Comparison of ENCODE assay signal across 9 cellular contexts in genomic region chr19:51687791-51688664, GRCh38. TPM values are rescaled to one million over a fixed set of nuclear protein-coding genes. Genes with fewer than 3 reads are reported as not detected.
DNase-seq lines count a peak whose midpoint lies in the region; ATAC-seq and TF ChIP-seq lines count a peak whose summit lies in the region.
"Had no signal": no experiment of that assay in that cellular context is flagged by ENCODE, and none has a peak within 500 bp of the region (broad histone marks: within the 10 kb centered on the region; RNA-seq: fewer than 3 reads in every experiment).

No MANE protein-coding gene starts in this region.

- dilution Hi-C loops in mammary epithelial cell (cut with HindIII; ENCODE audit: low sequenced_read_pairs), result no loop called here

- peaks cover 21% of the 10 kb centered on the region for H3K4me1 ChIP-seq in mammary epithelial cell (ENCODE audit: insufficient read depth, low read length)

- intact Hi-C loops in mammary epithelial cell (cut with micrococcal nuclease), result loop anchor here (1.0 to 2.0 kb wide), 3 partner anchors 16 to 63 kb away; partner anchors contain the start of gene FPR1

- in situ Hi-C loops in mammary epithelial cell (cut with MboI; ENCODE audit: low sequenced_read_pairs in 2 of 2), result no loop called here

- whole genome bisulfite sequencing in mammary epithelial cell (ENCODE audit: low coverage, missing lambda C conversion rate), result 1% methylated on average over 10 of the region's 22 CpGs

- TSS peak; percentile 48 for BruUV-seq in mammary epithelial cell (replicated peaks; lab: Mats Ljungman, UMichigan)

- H3K27me3 ChIP-seq in mammary epithelial cell (ENCODE audit: insufficient read depth, low read length), result no peaks in the 10 kb centered on the region

- DNase-seq in ELR (ENCODE audit: low read depth), result peak; percentile 81
- DNase-seq in NCI-H748 (lab: John Stamatoyannopoulos, UW; ENCODE audit: unreplicated experiment), result peak; percentile 62
- peak; percentile 70 for DNase-seq in mammary epithelial cell
- DNase-seq in inferior parietal cortex (ENCODE audit: extremely low spot score), result peak; percentile 29
- no peak for DNase-seq in skeletal muscle cell (ENCODE audit: low read depth)
- no peak for DNase-seq in HuH-7.5 (ENCODE audit: low spot score)
- DNase-seq in NCI-H187 treated with DMSO at 0.1 percent for 48 hours (lab: John Stamatoyannopoulos, UW), result no peak

- H3K36me3 ChIP-seq in mammary epithelial cell (ENCODE audit: insufficient read depth, low read length), result no peaks in the 10 kb centered on the region

- H3K79me2 ChIP-seq in mammary epithelial cell (ENCODE audit: insufficient read depth, low read length), result peaks cover 54% of the 10 kb centered on the region

- H3K4me2 ChIP-seq in mammary epithelial cell (ENCODE audit: insufficient read depth, low read depth, low read length), result peak overlapping the region; percentile 75

- no peaks in the 10 kb centered on the region for H4K20me1 ChIP-seq in mammary epithelial cell (ENCODE audit: insufficient read depth, low read length)

- peak overlapping the region; percentile 74 for H3K9ac ChIP-seq in mammary epithelial cell (ENCODE audit: insufficient read depth, low read length)

- H3K27ac ChIP-seq in mammary epithelial cell (ENCODE audit: insufficient read depth, low read depth, low read length), result peak overlapping the region; percentile 58

- no peaks in the 10 kb centered on the region for H3K9me3 ChIP-seq in mammary epithelial cell (replicated peaks; ENCODE audit: insufficient read depth, low read length)

- CTCF ChIA-PET in mammary epithelial cell (lab: Charles Lee; ENCODE audit: low non-redundant PET), result interaction anchor here (0.6 kb wide), 1 partner anchor 12 kb away, joined by 3 read pairs; no protein-coding TSS in a partner anchor

- TF ChIP-seq CTCF in mammary epithelial cell (conservative IDR thresholded peaks at IDR 0.05 in 1 of 2, IDR thresholded peaks at IDR 0.05 in 1 of 2; ENCODE audit: extremely low read depth in 1 of 2, insufficient read depth in 1 of 2, low read depth in 1 of 2, low read length in 2 of 2), result no peak

- H2AFZ ChIP-seq in mammary epithelial cell (ENCODE audit: low read depth, low read length), result peak overlapping the region; percentile 79

- H3K4me3 ChIP-seq in mammary epithelial cell (replicated peaks in 1 of 3; ENCODE audit: insufficient read depth in 1 of 3, low read depth in 2 of 3, low read length in 3 of 3) (peak overlapping the region; percentile 80 to 94 (median 82)), skeletal muscle cell (ENCODE audit: low read depth, low read length) (peak overlapping the region; percentile 88)

- no peak for ATAC-seq in GM21825 (IDR thresholded peaks at IDR 0.05; ENCODE audit: unreplicated experiment)

RNA-seq across cellular contexts. Expression of gene SPACA6, which starts 5.1 kb away (rescaled TPM):
- total RNA-seq in mammary epithelial cell, result 10 to 100 TPM in 1 of 2 donors, 1 to 10 TPM in 1; 3.7 to 16.1 TPM
- polyA plus RNA-seq in mammary epithelial cell, result 5.2 TPM
- polyA minus RNA-seq in mammary epithelial cell, result 1.2 TPM

RNA-seq across cellular contexts. Expression of gene HAS1, which starts 35.8 kb away (rescaled TPM):
- under 1 TPM in 1 of 2 donors, not detected in 1; 0.82 TPM for total RNA-seq in mammary epithelial cell
- 0.05 TPM for polyA plus RNA-seq in mammary epithelial cell
- not detected for polyA minus RNA-seq in mammary epithelial cell
- total RNA-seq: T-helper 2 cell treated with Interferon-gamma antibody and Interleukin-4, amounts not matched to agents 100 ng/mL and 5 ng/mL, for 36 hours had no signal

RNA-seq across cellular contexts. Expression of gene SIGLEC14, which starts 41.4 kb away (rescaled TPM):
- not detected for total RNA-seq in mammary epithelial cell
- 0.03 TPM for polyA plus RNA-seq in mammary epithelial cell
- polyA minus RNA-seq in mammary epithelial cell, result not detected
- total RNA-seq: T-helper 2 cell treated with Interferon-gamma antibody and Interleukin-4, amounts not matched to agents 100 ng/mL and 5 ng/mL, for 36 hours had no signal

RNA-seq across cellular contexts. Expression of gene SIGLEC5, which starts 57.8 kb away (rescaled TPM):
- total RNA-seq in mammary epithelial cell, result not detected
- polyA plus RNA-seq in mammary epithelial cell, result not detected
- not detected for polyA minus RNA-seq in mammary epithelial cell
- total RNA-seq: T-helper 2 cell treated with Interferon-gamma antibody and Interleukin-4, amounts not matched to agents 100 ng/mL and 5 ng/mL, for 36 hours had no signal

Comparison
In these comparisons a context has a peak if more than half of its experiments do, and no peak if none do; other contexts are left out.
1. DNase-seq: peak in ELR (single experiment), NCI-H748 (single experiment), mammary epithelial cell (single experiment) and inferior parietal cortex (single experiment); none in skeletal muscle cell (single experiment), HuH-7.5 (single experiment) and NCI-H187 treated with DMSO at 0.1 percent for 48 hours (single experiment).